In the genomic region with DNA sequence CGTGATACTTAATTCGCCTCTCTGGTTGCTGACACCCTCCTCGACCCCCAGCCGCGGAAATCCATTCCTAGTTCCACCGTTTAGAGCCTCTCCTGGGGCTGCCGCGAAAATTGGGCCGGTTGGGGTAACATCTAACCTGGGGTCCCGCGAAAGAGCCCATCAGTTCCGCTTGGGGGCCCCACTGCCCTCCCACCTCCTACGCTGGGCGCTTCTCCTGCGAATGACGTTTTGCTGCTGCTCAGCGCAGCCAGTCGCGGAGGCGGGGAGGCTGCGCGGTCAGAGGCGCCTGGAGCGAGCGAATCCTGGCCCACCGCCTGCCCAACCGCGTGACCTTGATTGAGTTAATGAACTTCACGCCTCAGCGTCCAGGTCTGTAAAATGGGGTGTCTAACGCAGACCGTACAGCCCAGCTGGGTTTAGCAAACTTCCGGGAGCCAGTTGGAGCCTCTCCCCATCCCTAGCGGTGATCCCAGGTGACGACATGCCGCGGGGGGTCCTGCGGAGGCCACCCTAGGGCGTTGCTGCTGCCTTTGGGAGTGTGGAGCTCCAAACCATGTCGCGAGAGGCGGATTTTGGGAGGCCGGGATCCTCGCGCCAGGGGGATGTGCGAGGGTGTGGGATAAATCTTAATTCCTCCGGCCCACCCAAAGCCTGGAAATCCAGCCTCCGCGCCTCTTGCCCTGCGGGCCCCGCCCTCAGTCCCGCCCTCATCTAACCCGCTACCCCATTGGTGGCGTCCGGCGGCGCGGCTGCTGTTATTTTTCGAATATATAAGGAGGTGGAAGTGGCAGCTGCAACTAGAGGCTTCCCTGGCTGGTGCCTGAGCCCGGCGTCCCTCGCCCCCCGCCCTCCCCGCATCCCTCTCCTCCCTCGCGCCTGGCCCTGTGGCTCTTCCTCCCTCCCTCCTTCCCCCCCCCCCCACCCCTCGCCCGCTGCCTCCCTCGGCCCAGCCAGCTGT, we compare ENCODE assay signal across 8 cellular contexts. TPM values are rescaled to one million over a fixed set of nuclear protein-coding genes. Genes with fewer than 3 reads are reported as not detected.
DNase-seq lines count a peak whose midpoint lies in the region; ATAC-seq lines count a peak whose summit lies in the region.

CDC25B (plus strand) TSS at position 800 of the 958 bp plus-strand sequence. CDS start 222 bp downstream, outside the sequence.

- DNase-seq in Ammon's horn (ENCODE audit: low spot score) (peak; percentile 96), GM19238 (ENCODE audit: insufficient read length, low spot score) (peak; percentile 89), NCI-H510A treated with DMSO at 0.1 percent for 48 hours (lab: John Stamatoyannopoulos, UW) (peak; percentile 95), cerebellum (ENCODE audit: low spot score) (peak; percentile 91), kidney glomerular epithelial cell (lab: John Stamatoyannopoulos, UW) (peak; percentile 80)
- DNase-seq in activated CD4-positive, alpha-beta T cell treated with anti-CD3 and anti-CD28 coated beads for 1 hour, result peak; percentile 83
- peak; percentile 68 to 91 (median 78) for DNase-seq in stimulated activated CD4-positive, alpha-beta T cell treated with anti-CD3 and anti-CD28 coated beads, Interleukin-1b, Interleukin-23, amount 100 ng/mL, for 24 hours (ENCODE audit: low read depth in 4 of 4, low spot score in 1 of 4)

- peak; percentile 52 for ATAC-seq in HG03457 (IDR thresholded peaks at IDR 0.05; ENCODE audit: unreplicated experiment)

RNA-seq across cellular contexts. Expression of gene CDC25B, which starts in this region (rescaled TPM):
- 9.2 TPM for total RNA-seq in cerebellum

Comparison
In these comparisons a context has a peak if more than half of its experiments do, and no peak if none do; other contexts are left out.
1. Peak in every context shown above with its lines: DNase-seq and ATAC-seq.